ENCODE assay signal across 1 cellular context in genomic region chr19:16442386-16443276, GRCh38.
TF ChIP-seq lines count a peak whose summit lies in the region.

No MANE protein-coding gene starts in this region.

TF ChIP-seq in HepG2, 621 proteins besides CTCF, POLR2A, EP300 and RAD21:
- TF ChIP-seq ZNF768 (CRISPR knock-in tag; IDR thresholded peaks at IDR 0.05), result 0 out of 2 replicates have a peak, but pooled peaks have one; percentile 29
- TF ChIP-seq, protein P1, sequence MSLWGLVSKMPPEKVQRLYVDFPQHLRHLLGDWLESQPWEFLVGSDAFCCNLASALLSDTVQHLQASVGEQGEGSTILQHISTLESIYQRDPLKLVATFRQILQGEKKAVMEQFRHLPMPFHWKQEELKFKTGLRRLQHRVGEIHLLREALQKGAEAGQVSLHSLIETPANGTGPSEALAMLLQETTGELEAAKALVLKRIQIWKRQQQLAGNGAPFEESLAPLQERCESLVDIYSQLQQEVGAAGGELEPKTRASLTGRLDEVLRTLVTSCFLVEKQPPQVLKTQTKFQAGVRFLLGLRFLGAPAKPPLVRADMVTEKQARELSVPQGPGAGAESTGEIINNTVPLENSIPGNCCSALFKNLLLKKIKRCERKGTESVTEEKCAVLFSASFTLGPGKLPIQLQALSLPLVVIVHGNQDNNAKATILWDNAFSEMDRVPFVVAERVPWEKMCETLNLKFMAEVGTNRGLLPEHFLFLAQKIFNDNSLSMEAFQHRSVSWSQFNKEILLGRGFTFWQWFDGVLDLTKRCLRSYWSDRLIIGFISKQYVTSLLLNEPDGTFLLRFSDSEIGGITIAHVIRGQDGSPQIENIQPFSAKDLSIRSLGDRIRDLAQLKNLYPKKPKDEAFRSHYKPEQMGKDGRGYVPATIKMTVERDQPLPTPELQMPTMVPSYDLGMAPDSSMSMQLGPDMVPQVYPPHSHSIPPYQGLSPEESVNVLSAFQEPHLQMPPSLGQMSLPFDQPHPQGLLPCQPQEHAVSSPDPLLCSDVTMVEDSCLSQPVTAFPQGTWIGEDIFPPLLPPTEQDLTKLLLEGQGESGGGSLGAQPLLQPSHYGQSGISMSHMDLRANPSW (CRISPR knock-in tag; IDR thresholded peaks at IDR 0.05; ENCODE audit: borderline replicate concordance), result no peak
